ENCODE assay signal across 8 cellular contexts in genomic region chr12:102061096-102061555, GRCh38. TPM values are rescaled to one million over a fixed set of nuclear protein-coding genes. Genes with fewer than 3 reads are reported as not detected.
DNase-seq lines count a peak whose midpoint lies in the region; ATAC-seq, FAIRE-seq and TF ChIP-seq lines count a peak whose summit lies in the region.

No MANE protein-coding gene starts in this region.

- DNase-seq in H54 (ENCODE audit: insufficient read length, low spot score) (no peak), NB4 (ENCODE audit: low read depth) (peak; percentile 30), lower lobe of right lung (no peak), transverse colon (no peak), NCI-H128 (lab: John Stamatoyannopoulos, UW; ENCODE audit: unreplicated experiment) (no peak), NCI-H2029 treated with DMSO at 0.1 percent for 48 hours (lab: John Stamatoyannopoulos, UW) (no peak)
- DNase-seq in central memory CD8-positive, alpha-beta T cell (ENCODE audit: low spot score in 2 of 2), result peak in 1 of 2 donors; percentile 33

- no peak for TF ChIP-seq CTCF in NB4 (IDR thresholded peaks at IDR 0.05; ENCODE audit: low read depth, low read length)
- TF ChIP-seq CTCF in lower lobe of right lung (IDR thresholded peaks at IDR 0.05), result no peak
- TF ChIP-seq CTCF in transverse colon (IDR thresholded peaks at IDR 0.05), result no peak

- intact Hi-C loops in lower lobe of right lung (cut with DNase I) (no loop called here), transverse colon (cut with DNase I; ENCODE audit: low total_unique reads) (loop anchor here (10.0 kb wide), 1 partner anchor 126 kb away; no protein-coding TSS in a partner anchor)

- peak overlapping the region; percentile 99 for H3K27ac Mint-ChIP-seq in central memory CD8-positive, alpha-beta T cell (ENCODE audit: low read depth)

- peaks cover 11% of the 10 kb centered on the region for H3K27me3 Mint-ChIP-seq in central memory CD8-positive, alpha-beta T cell

- H3K27ac ChIP-seq in lower lobe of right lung (peak overlapping the region; percentile 87), transverse colon (peak overlapping the region; percentile 89 to 92 (median 90))

- peak; percentile 39 for ATAC-seq in GM18498 (IDR thresholded peaks at IDR 0.05; ENCODE audit: unreplicated experiment)
- peak; percentile 56 for ATAC-seq in central memory CD8-positive, alpha-beta T cell (replicated peaks; ENCODE audit: extremely low read depth, poor library complexity, severe bottlenecking)
- ATAC-seq in lower lobe of right lung, result peak; percentile 66 to 73

- no peaks in the 10 kb centered on the region for H3K9me3 Mint-ChIP-seq in central memory CD8-positive, alpha-beta T cell

- H3K4me3 Mint-ChIP-seq in central memory CD8-positive, alpha-beta T cell, result peak overlapping the region; percentile 98

- H3K9me3 ChIP-seq in lower lobe of right lung, result no peaks in the 10 kb centered on the region
- no peaks in the 10 kb centered on the region for H3K9me3 ChIP-seq in transverse colon

- peaks cover 28% of the 10 kb centered on the region for H3K4me1 Mint-ChIP-seq in central memory CD8-positive, alpha-beta T cell

- peak; percentile 53 for FAIRE-seq in H54 (lab: Jason Lieb, UNC)

- H3K36me3 Mint-ChIP-seq in central memory CD8-positive, alpha-beta T cell (ENCODE audit: insufficient read depth), result peaks cover 19% of the 10 kb centered on the region

- 15 to 24% methylated on average over 7 to 9 of the region's 9 CpGs for WGBS in transverse colon (ENCODE audit: low coverage in 1 of 2), 2 donors

- peak overlapping the region; percentile 78 for H3K4me3 ChIP-seq in NB4 (ENCODE audit: low read depth, low read length)
- peak overlapping the region; percentile 80 for H3K4me3 ChIP-seq in lower lobe of right lung
- peak overlapping the region; percentile 71 to 83 (median 74) for H3K4me3 ChIP-seq in transverse colon

- in situ Hi-C loops in transverse colon (cut with MboI; ENCODE audit: low pct_ligation_motif_present in 1 of 4, low pct_unique_long_range_greater_than_20kb in 1 of 4, low sequenced_read_pairs in 3 of 4), result no loop called here

- TF ChIP-seq POLR2A in H54 (IDR thresholded peaks at IDR 0.05; ENCODE audit: low read depth, low read length) (no peak), NB4 (IDR thresholded peaks at IDR 0.05; ENCODE audit: extremely low read depth, insufficient read length) (no peak), transverse colon (IDR thresholded peaks at IDR 0.05) (no peak)

- H3K36me3 ChIP-seq in lower lobe of right lung (peaks cover 17% of the 10 kb centered on the region), transverse colon (peaks cover 0 to 9% (median 0%) of the 10 kb centered on the region in 4 donors)

- H3K27me3 ChIP-seq in lower lobe of right lung (ENCODE audit: low read depth), result no peaks in the 10 kb centered on the region
- no peaks in the 10 kb centered on the region for H3K27me3 ChIP-seq in transverse colon

- H3K4me1 ChIP-seq in lower lobe of right lung (no peaks in the 10 kb centered on the region), transverse colon (peaks cover 3 to 8% (median 5%) of the 10 kb centered on the region in 4 donors)

- TF ChIP-seq EP300 in transverse colon (IDR thresholded peaks at IDR 0.05; ENCODE audit: low read depth), result no peak

RNA-seq across cellular contexts. Expression of gene WASHC3, which starts 0.7 kb away (rescaled TPM):
- total RNA-seq in lower lobe of right lung, result 38.2 TPM
- 10 to 100 TPM; 18.7 to 78.6 (median 52.3) TPM for total RNA-seq in transverse colon

RNA-seq across cellular contexts. Expression of gene NUP37, which starts 58.8 kb away (rescaled TPM):
- total RNA-seq in lower lobe of right lung (19.1 TPM), transverse colon (10 to 100 TPM in 2 of 4 donors, 1 to 10 TPM in 2; 2.6 to 19.3 (median 10.2) TPM)

RNA-seq across cellular contexts. Expression of gene PARPBP, which starts 58.9 kb away (rescaled TPM):
- total RNA-seq in lower lobe of right lung (1.7 TPM), transverse colon (1 to 10 TPM; 1.2 to 4.1 (median 2.4) TPM)
